ENCODE assay signal across 7 cellular contexts in the genomic region with DNA sequence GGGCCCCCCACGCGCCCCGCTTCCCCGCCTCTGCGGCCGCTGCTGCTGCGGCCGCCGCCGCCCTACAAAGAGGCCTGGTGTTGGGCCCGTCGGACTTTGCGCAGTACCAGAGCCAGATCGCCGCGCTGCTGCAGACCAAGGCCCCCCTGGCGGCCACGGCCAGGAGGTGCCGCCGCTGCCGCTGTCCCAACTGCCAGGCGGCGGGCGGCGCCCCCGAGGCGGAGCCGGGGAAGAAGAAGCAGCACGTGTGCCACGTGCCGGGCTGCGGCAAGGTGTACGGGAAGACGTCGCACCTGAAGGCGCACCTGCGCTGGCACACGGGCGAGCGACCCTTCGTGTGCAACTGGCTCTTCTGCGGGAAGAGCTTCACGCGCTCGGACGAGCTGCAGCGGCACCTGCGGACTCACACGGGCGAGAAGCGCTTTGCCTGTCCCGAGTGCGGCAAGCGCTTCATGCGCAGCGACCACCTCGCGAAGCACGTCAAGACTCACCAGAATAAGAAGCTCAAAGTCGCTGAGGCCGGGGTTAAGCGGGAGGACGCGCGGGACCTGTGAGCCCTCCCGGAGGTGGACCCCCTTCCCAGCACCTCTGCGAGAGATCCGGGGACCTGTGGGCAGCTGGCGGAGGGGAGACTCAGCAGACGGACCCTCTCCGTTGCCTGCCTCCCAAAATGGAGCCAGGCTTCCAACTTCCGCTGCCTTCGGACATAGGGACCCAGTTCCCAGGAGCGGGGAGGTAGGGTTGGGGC. TPM values are rescaled to one million over a fixed set of nuclear protein-coding genes. Genes with fewer than 3 reads are reported as not detected.
DNase-seq lines count a peak whose midpoint lies in the region; ATAC-seq and TF ChIP-seq lines count a peak whose summit lies in the region.

No MANE protein-coding gene starts in this region.

- H3K27me3 ChIP-seq in gastrocnemius medialis, result peaks cover 66 to 96% (median 79%) of the 10 kb centered on the region in 3 donors

- in situ Hi-C loops in gastrocnemius medialis (cut with MboI; ENCODE audit: low sequenced_read_pairs in 4 of 4) (no loop called here), KBM-7 (cut with MboI; ENCODE audit: low pct_unique_long_range_greater_than_20kb, low sequenced_read_pairs) (no loop called here)

- peaks cover 23% of the 10 kb centered on the region for H3K4me1 Mint-ChIP-seq in activated naive CD8-positive, alpha-beta T cell treated with anti-CD3 and anti-CD28 coated beads for 36 hours

- H3K36me3 Mint-ChIP-seq in activated naive CD8-positive, alpha-beta T cell treated with anti-CD3 and anti-CD28 coated beads for 36 hours, result no peaks in the 10 kb centered on the region

- H3K4me3 ChIP-seq in gastrocnemius medialis, result peak overlapping the region; percentile 3 to 39 (median 24)

- H3K4me3 Mint-ChIP-seq in activated naive CD8-positive, alpha-beta T cell treated with anti-CD3 and anti-CD28 coated beads for 36 hours, result peak overlapping the region; percentile 43

- no peaks in the 10 kb centered on the region for H3K9me3 Mint-ChIP-seq in activated naive CD8-positive, alpha-beta T cell treated with anti-CD3 and anti-CD28 coated beads for 36 hours

- peaks cover 4 to 16% of the 10 kb centered on the region in 2 donors for H3K4me1 ChIP-seq in gastrocnemius medialis

- peaks cover 78% of the 10 kb centered on the region for H3K27me3 Mint-ChIP-seq in activated naive CD8-positive, alpha-beta T cell treated with anti-CD3 and anti-CD28 coated beads for 36 hours

- peak; percentile 59 for DNase-seq in activated naive CD8-positive, alpha-beta T cell treated with anti-CD3 and anti-CD28 coated beads for 36 hours
- DNase-seq in left ventricle myocardium superior (peak; percentile 52), gastrocnemius medialis (no peak), KBM-7 (no peak), mesenteric fat pad (ENCODE audit: low spot score) (no peak)

- TF ChIP-seq POLR2A in gastrocnemius medialis (IDR thresholded peaks at IDR 0.05), result no peak

- no peaks in the 10 kb centered on the region for H3K36me3 ChIP-seq in gastrocnemius medialis

- intact Hi-C loops in left ventricle myocardium superior (cut with micrococcal nuclease) (no loop called here), gastrocnemius medialis (cut with DNase I; ENCODE audit: low total_unique reads) (loop anchor here (2.0 to 10.0 kb wide), 3 partner anchors 98 to 308 kb away; partner anchors contain the start of gene GAD1)

- peak; percentile 18 to 70 (median 35) for TF ChIP-seq CTCF in gastrocnemius medialis (IDR thresholded peaks at IDR 0.05 in 4 of 5, conservative IDR thresholded peaks at IDR 0.05 in 1 of 5)

- no peak overlapping the region for H3K27ac Mint-ChIP-seq in activated naive CD8-positive, alpha-beta T cell treated with anti-CD3 and anti-CD28 coated beads for 36 hours

- H3K27ac ChIP-seq in gastrocnemius medialis, result no peak overlapping the region

- H3K9me3 ChIP-seq in gastrocnemius medialis, result no peaks in the 10 kb centered on the region

- peak; percentile 44 for ATAC-seq in HG02610 (IDR thresholded peaks at IDR 0.05; ENCODE audit: unreplicated experiment)
- peak; percentile 60 for ATAC-seq in left ventricle myocardium superior
- ATAC-seq in gastrocnemius medialis, result peak in 1 of 2 donors; percentile 28
- ATAC-seq in GM21390 (IDR thresholded peaks at IDR 0.05; ENCODE audit: unreplicated experiment), result no peak

RNA-seq across cellular contexts. Expression of gene SP5, which starts 1.9 kb away (rescaled TPM):
- not detected for total RNA-seq in activated naive CD8-positive, alpha-beta T cell treated with anti-CD3 and anti-CD28 coated beads for 36 hours
- total RNA-seq in left ventricle myocardium superior, result 0.12 TPM
- total RNA-seq in gastrocnemius medialis, result under 1 TPM in 3 of 4 donors, not detected in 1; 0.29 to 0.44 (median 0.39) TPM
- 0.26 TPM for total RNA-seq in mesenteric fat pad

RNA-seq across cellular contexts. Expression of gene ERICH2, which starts 53.2 kb away (rescaled TPM):
- total RNA-seq in activated naive CD8-positive, alpha-beta T cell treated with anti-CD3 and anti-CD28 coated beads for 36 hours, result under 1 TPM in 1 of 2 experiments, not detected in 1; 0.40 TPM
- 1.2 TPM for total RNA-seq in left ventricle myocardium superior
- not detected for total RNA-seq in gastrocnemius medialis
- total RNA-seq in mesenteric fat pad, result not detected

Comparison
In these comparisons a context has a peak if more than half of its experiments do, and no peak if none do; other contexts are left out.
1. DNase-seq: peak in activated naive CD8-positive, alpha-beta T cell treated with anti-CD3 and anti-CD28 coated beads for 36 hours (single experiment) and left ventricle myocardium superior (single experiment); none in gastrocnemius medialis (0 of 2), KBM-7 (single experiment) and mesenteric fat pad (single experiment).